ENCODE assay signal across 16 cellular contexts in the genomic region with DNA sequence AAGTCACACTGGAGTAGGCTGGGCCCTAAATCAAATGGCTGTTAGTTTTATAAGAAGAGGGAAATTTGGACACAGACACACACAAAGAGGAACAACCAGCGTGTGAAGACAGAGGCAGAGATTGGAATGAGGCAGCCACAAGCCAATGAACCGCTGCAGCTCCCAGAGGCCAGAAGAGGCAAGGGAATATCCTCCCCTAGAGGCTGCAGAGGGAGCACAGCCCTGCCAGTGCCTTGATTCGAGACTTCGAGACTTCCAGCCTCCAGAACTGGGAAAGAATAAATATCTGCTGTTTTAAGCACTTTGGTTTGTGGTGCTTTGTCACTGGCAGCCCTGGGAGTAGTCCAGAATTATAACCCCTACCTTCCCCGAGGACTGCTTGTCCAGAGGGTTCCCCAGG.
DNase-seq lines count a peak whose midpoint lies in the region; ATAC-seq and TF ChIP-seq lines count a peak whose summit lies in the region.
"Had no signal": no experiment of that assay in that cellular context is flagged by ENCODE, and none has a peak within 500 bp of the region (broad histone marks: within the 10 kb centered on the region; RNA-seq: fewer than 3 reads in every experiment).

No MANE protein-coding gene starts in this region.

- H3K27ac ChIP-seq in mesenchymal stem cell (ENCODE audit: low read length, poor library complexity, severe bottlenecking) = no peak overlapping the region
- H3K27ac ChIP-seq: esophagus squamous epithelium had no signal

- no peak overlapping the region for H3K14ac ChIP-seq in mesenchymal stem cell (ENCODE audit: low read length in 2 of 2)

- DNase-seq in AG10803 (ENCODE audit: low read depth) = no peak
- peak; percentile 2 for DNase-seq in HK-2 (ENCODE audit: unreplicated experiment)
- no peak for DNase-seq in astrocyte of the spinal cord (ENCODE audit: low read depth, low spot score)
- peak; percentile 62 for DNase-seq in mesenchymal stem cell
- DNase-seq in NCI-H1436 treated with DMSO at 0.1 percent for 48 hours (lab: John Stamatoyannopoulos, UW) = no peak
- DNase-seq in SW 1271 (lab: John Stamatoyannopoulos, UW) = no peak
- no peak for DNase-seq in activated naive CD4-positive, alpha-beta T cell (lab: John Stamatoyannopoulos, UW)
- DNase-seq: activated CD8-positive, alpha-beta memory T cell treated with anti-CD3 and anti-CD28 coated beads, Interleukin-2, amount 50 U/mL, for 4 hours; CD4-positive, CD25-positive, alpha-beta regulatory T cell; esophagus squamous epithelium; NCI-H1105; NCI-H510A treated with DMSO at 0.1 percent for 48 hours; stimulated activated CD4-positive, alpha-beta T cell treated with anti-CD3 and anti-CD28 coated beads, Interleukin-4, amount 100 ng/mL, for 1 hour; stimulated activated naive B cell treated with anti-CD40 and anti-IgM and Interleukin-4, amounts not matched to agents 10 μg/mL and 1 μg/mL and 100 μg/mL, for 72 hours had no signal

- H3K79me1 ChIP-seq in mesenchymal stem cell (replicated peaks; ENCODE audit: low read length, poor library complexity, severe bottlenecking) = no peaks in the 10 kb centered on the region

- ATAC-seq in esophagus mucosa = no peak
- ATAC-seq: Right ventricle myocardium inferior; stimulated activated naive B cell treated with anti-CD40 and anti-IgM and Interleukin-4, amounts not matched to agents 10 μg/mL and 1 μg/mL and 100 μg/mL, for 72 hours had no signal

- H3K9me3 ChIP-seq in mesenchymal stem cell (ENCODE audit: control insufficient read depth, low read length) = peaks cover 9% of the 10 kb centered on the region
- H3K9me3 ChIP-seq: esophagus squamous epithelium had no signal

- no peak overlapping the region for H2BK120ac ChIP-seq in mesenchymal stem cell (ENCODE audit: low read depth, low read length)

- H2AK5ac ChIP-seq in mesenchymal stem cell (ENCODE audit: low read length, severe bottlenecking) = peak overlapping the region; percentile 37

- no peak overlapping the region for H3K9ac ChIP-seq in mesenchymal stem cell (ENCODE audit: low read length)

- no peaks in the 10 kb centered on the region for H3K36me3 ChIP-seq in mesenchymal stem cell (ENCODE audit: control insufficient read depth in 1 of 2, insufficient read depth in 2 of 2, low read depth in 1 of 2, low read length in 2 of 2)
- H3K36me3 ChIP-seq: esophagus squamous epithelium had no signal

- peak overlapping the region; percentile 4 for H2BK15ac ChIP-seq in mesenchymal stem cell (ENCODE audit: low read depth, poor library complexity, severe bottlenecking)

- H4K91ac ChIP-seq in mesenchymal stem cell (ENCODE audit: low read length) = no peak overlapping the region

- H3K4me1 ChIP-seq in mesenchymal stem cell (ENCODE audit: control insufficient read depth, insufficient read depth, low read depth, low read length) = peaks cover 31% of the 10 kb centered on the region

- in situ Hi-C loops in astrocyte of the spinal cord (cut with HindIII; ENCODE audit: low sequenced_read_pairs) = no loop called here

- H3K4me3 ChIP-seq in AG10803 (ENCODE audit: low read length) (no peak overlapping the region), astrocyte of the spinal cord (ENCODE audit: low read depth, low read length) (no peak overlapping the region), mesenchymal stem cell (ENCODE audit: insufficient read depth in 1 of 2, low read depth in 1 of 2, low read length in 2 of 2) (no peak overlapping the region)
- H3K4me3 ChIP-seq: esophagus squamous epithelium had no signal

- no peak overlapping the region for H3K4ac ChIP-seq in mesenchymal stem cell (ENCODE audit: low read depth in 1 of 2, low read length in 2 of 2)

- no peak overlapping the region for H4K8ac ChIP-seq in mesenchymal stem cell (ENCODE audit: low read length)

- H3K27me3 ChIP-seq in mesenchymal stem cell (ENCODE audit: control insufficient read depth in 1 of 2, insufficient read depth in 1 of 2, low read length in 2 of 2) = peaks cover 0 to 60% of the 10 kb centered on the region in 2 experiments

- H3K23ac ChIP-seq in mesenchymal stem cell (ENCODE audit: low read length in 2 of 2) = no peak overlapping the region

- 50% methylated on average over 5 of the region's 5 CpGs for WGBS in mesenchymal stem cell

- peak overlapping the region in 1 of 2 experiments; percentile 75 for H3K18ac ChIP-seq in mesenchymal stem cell (ENCODE audit: low read depth in 1 of 2, low read length in 2 of 2)

- no peak overlapping the region for H2BK5ac ChIP-seq in mesenchymal stem cell (ENCODE audit: low read depth, low read length, poor library complexity, severe bottlenecking)

- peak; percentile 21; the same call in 1 of the 2 replicates for TF ChIP-seq CTCF in AG10803 (conservative IDR thresholded peaks at IDR 0.05; ENCODE audit: low read length)
- peak; percentile 24 for TF ChIP-seq CTCF in astrocyte of the spinal cord (IDR thresholded peaks at IDR 0.05; ENCODE audit: low read depth, low read length)

- H3K4me2 ChIP-seq in mesenchymal stem cell (ENCODE audit: low read length, poor library complexity, severe bottlenecking) = no peak overlapping the region

- H2AFZ ChIP-seq in mesenchymal stem cell (ENCODE audit: low read depth, low read length) = no peak overlapping the region

- no peak overlapping the region for H2BK12ac ChIP-seq in mesenchymal stem cell (ENCODE audit: low read length in 2 of 2)

Comparison
In these comparisons a context has a peak if more than half of its experiments do, and no peak if none do; other contexts are left out.
1. DNase-seq: peak in HK-2 (single experiment) and mesenchymal stem cell (single experiment); none in AG10803 (single experiment), astrocyte of the spinal cord (single experiment), NCI-H1436 treated with DMSO at 0.1 percent for 48 hours (single experiment), SW 1271 (0 of 2) and activated naive CD4-positive, alpha-beta T cell (0 of 4).